In the genomic region with DNA sequence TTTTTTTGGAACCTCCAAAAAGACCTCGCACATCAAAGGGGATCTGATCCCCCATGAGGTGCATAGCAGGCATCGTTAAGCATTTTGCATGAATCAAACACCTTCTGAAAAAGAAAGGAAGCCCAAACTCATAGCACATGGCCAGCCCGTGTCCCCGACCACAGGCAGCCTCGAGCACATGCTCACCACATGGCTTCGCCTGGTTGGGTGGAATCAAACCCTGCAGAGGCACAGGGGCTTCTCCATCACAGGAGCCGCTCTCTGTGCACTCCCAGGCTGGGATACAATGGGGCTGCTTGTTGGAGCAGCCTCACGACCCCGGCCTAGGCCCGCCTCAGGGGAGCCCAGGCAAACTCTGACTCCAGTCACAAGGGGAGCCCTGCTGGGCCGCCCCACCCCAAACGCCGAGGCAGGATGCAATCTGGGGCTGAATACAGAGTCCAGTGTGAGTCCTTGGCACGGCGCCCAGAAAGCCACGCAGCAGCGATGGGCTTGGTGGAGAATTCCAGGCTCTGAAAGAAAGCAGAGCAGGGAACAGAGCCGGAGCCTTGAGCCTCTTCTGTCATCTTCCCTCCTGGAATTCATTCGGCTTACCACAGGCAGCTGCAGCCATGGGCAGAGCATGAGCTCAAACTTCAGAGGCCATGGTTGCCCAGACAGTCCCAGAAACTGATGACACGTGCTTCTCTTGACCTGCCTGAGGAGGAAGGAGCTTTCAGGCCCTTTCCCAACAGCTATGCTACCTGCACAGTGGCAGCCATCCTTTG, we compare ENCODE assay signal across 8 cellular contexts.
DNase-seq lines count a peak whose midpoint lies in the region; ATAC-seq and TF ChIP-seq lines count a peak whose summit lies in the region.

No MANE protein-coding gene starts in this region.

- H3K4me1 ChIP-seq in fibroblast of lung (ENCODE audit: control insufficient read depth, extremely low read depth, insufficient read depth, low read length) = peaks cover 2% of the 10 kb centered on the region
- H3K4me1 ChIP-seq in muscle layer of duodenum (ENCODE audit: control insufficient read depth in 1 of 2, insufficient read depth in 2 of 2, low read length in 2 of 2) = peaks cover 8 to 9% of the 10 kb centered on the region in 2 donors

- H3K79me2 ChIP-seq in fibroblast of lung (ENCODE audit: control insufficient read depth, insufficient read depth, low read length) = no peaks in the 10 kb centered on the region

- H3K27me3 ChIP-seq in fibroblast of lung (ENCODE audit: control insufficient read depth, insufficient read depth, low read length) = no peaks in the 10 kb centered on the region
- H3K27me3 ChIP-seq in muscle layer of duodenum (ENCODE audit: low read depth, low read length) = no peaks in the 10 kb centered on the region

- H3K36me3 ChIP-seq in fibroblast of lung (ENCODE audit: control insufficient read depth, insufficient read depth, low read length) (no peaks in the 10 kb centered on the region), muscle layer of duodenum (ENCODE audit: control insufficient read depth in 1 of 2, insufficient read depth in 2 of 2, low read length in 2 of 2) (no peaks in the 10 kb centered on the region)

- TF ChIP-seq CTCF in fibroblast of lung (conservative IDR thresholded peaks at IDR 0.05 in 1 of 2, IDR thresholded peaks at IDR 0.05 in 1 of 2; ENCODE audit: low read depth in 1 of 2, low read length in 2 of 2) = no peak

- H4K20me1 ChIP-seq in fibroblast of lung (ENCODE audit: control insufficient read depth, extremely low read depth, insufficient read depth, low read length) = no peaks in the 10 kb centered on the region

- DNase-seq in AG20443 (ENCODE audit: low spot score) (peak; percentile 82), NCI-H2227 (lab: John Stamatoyannopoulos, UW; ENCODE audit: unreplicated experiment) (peak; percentile 70), fibroblast of lung (ENCODE audit: low read depth in 2 of 2) (peak; percentile 89 to 93), NCI-H2171 treated with DMSO at 0.1 percent for 48 hours (lab: John Stamatoyannopoulos, UW) (no peak), NAMALWA (ENCODE audit: low spot score) (no peak), NOMO-1 treated with dmso at 0.1 percent for 144 hours (lab: John Stamatoyannopoulos, UW; ENCODE audit: unreplicated experiment) (no peak)

- H3K9ac ChIP-seq in fibroblast of lung (ENCODE audit: insufficient read depth, low read length) = no peak overlapping the region

- no peaks in the 10 kb centered on the region for H3K9me3 ChIP-seq in fibroblast of lung (ENCODE audit: control insufficient read depth, insufficient read depth, low read depth, low read length)
- H3K9me3 ChIP-seq in muscle layer of duodenum (ENCODE audit: control insufficient read depth in 1 of 2, low read length in 2 of 2) = no peaks in the 10 kb centered on the region

- peak overlapping the region; percentile 64 for H2AFZ ChIP-seq in fibroblast of lung (ENCODE audit: low read length)

- no peak for ATAC-seq in GM21526 (IDR thresholded peaks at IDR 0.05; ENCODE audit: low FRiP score, unreplicated experiment)

- peak overlapping the region; percentile 54 for H3K4me2 ChIP-seq in fibroblast of lung (ENCODE audit: extremely low read depth, insufficient read depth, low read length)

- H3K4me3 ChIP-seq in fibroblast of lung (replicated peaks in 1 of 4; ENCODE audit: control extremely low read depth in 1 of 4, insufficient read depth in 1 of 4, low read depth in 3 of 4, low read length in 4 of 4) = no peak overlapping the region
- H3K4me3 ChIP-seq in muscle layer of duodenum (ENCODE audit: low read depth in 1 of 2, low read length in 2 of 2) = no peak overlapping the region

- no peak overlapping the region for H3K27ac ChIP-seq in fibroblast of lung (ENCODE audit: insufficient read depth, low read length)
- peak overlapping the region; percentile 63 for H3K27ac ChIP-seq in muscle layer of duodenum (ENCODE audit: low read length)

Comparison
In these comparisons a context has a peak if more than half of its experiments do, and no peak if none do; other contexts are left out.
1. DNase-seq: peak in AG20443 (single experiment), NCI-H2227 (single experiment) and fibroblast of lung (2 of 2); none in NCI-H2171 treated with DMSO at 0.1 percent for 48 hours (single experiment), NAMALWA (single experiment) and NOMO-1 treated with dmso at 0.1 percent for 144 hours (single experiment).